8 cellular contexts compared by ENCODE assay signal in genomic region chr15:70299931-70300858, GRCh38.
DNase-seq lines count a peak whose midpoint lies in the region; ATAC-seq and TF ChIP-seq lines count a peak whose summit lies in the region.

No MANE protein-coding gene starts in this region.

- H3K4me2 ChIP-seq in hepatocyte, result no peak overlapping the region

- no peak overlapping the region for H3K4me3 ChIP-seq in hepatocyte
- no peak overlapping the region for H3K4me3 ChIP-seq in transverse colon

- 75% methylated on average over 13 of the region's 13 CpGs for WGBS in hepatocyte (ENCODE audit: low lambda C conversion rate, missing lambda C conversion rate)
- 64 to 81% methylated on average over 5 to 13 of the region's 13 CpGs for WGBS in transverse colon (ENCODE audit: low coverage in 1 of 2), 2 donors

- H3K4me1 ChIP-seq in hepatocyte (ENCODE audit: insufficient read depth), result peaks cover 2% of the 10 kb centered on the region
- no peaks in the 10 kb centered on the region for H3K4me1 ChIP-seq in transverse colon

- H3K27me3 ChIP-seq in hepatocyte (no peaks in the 10 kb centered on the region), transverse colon (no peaks in the 10 kb centered on the region)

- TF ChIP-seq POLR2A in GM18951 (IDR thresholded peaks at IDR 0.05; ENCODE audit: extremely low read depth, insufficient read depth, insufficient read length) (peak; percentile 39), transverse colon (IDR thresholded peaks at IDR 0.05) (no peak)

- H3K27ac ChIP-seq in hepatocyte (peak overlapping the region; percentile 47), transverse colon (peak overlapping the region in 2 of 4 donors; percentile 34 to 47)

- H3K36me3 ChIP-seq in hepatocyte (replicated peaks; ENCODE audit: insufficient read depth, low read depth) (no peaks in the 10 kb centered on the region), transverse colon (no peaks in the 10 kb centered on the region)

- H2AFZ ChIP-seq in hepatocyte, result no peak overlapping the region

- H3K9me3 ChIP-seq in hepatocyte (ENCODE audit: low read depth) (no peaks in the 10 kb centered on the region), transverse colon (no peaks in the 10 kb centered on the region)

- no peaks in the 10 kb centered on the region for H4K20me1 ChIP-seq in hepatocyte (ENCODE audit: insufficient read depth, poor library complexity, severe bottlenecking)

- ATAC-seq in HG03064 (IDR thresholded peaks at IDR 0.05; ENCODE audit: low read depth, unreplicated experiment), result peak; percentile 99
- peak; percentile 98 to 99 for ATAC-seq in activated CD4-positive, CD25-positive, alpha-beta regulatory T cell treated with anti-CD3 and anti-CD28 coated beads, Interleukin-2, amount 50 U/mL, for 24 hours

- in situ Hi-C loops in GM18951 (cut with MboI; ENCODE audit: low sequenced_read_pairs, unreplicated experiment), result no loop called here
- in situ Hi-C loops in transverse colon (cut with MboI; ENCODE audit: low pct_ligation_motif_present in 1 of 4, low pct_unique_long_range_greater_than_20kb in 1 of 4, low sequenced_read_pairs in 3 of 4), result no loop called here
- in situ Hi-C loops in ACHN (cut with HindIII; ENCODE audit: low pct_ligation_motif_present, low pct_unique_long_range_greater_than_20kb, low sequenced_read_pairs), result no loop called here

- no peak for TF ChIP-seq CTCF in hepatocyte (IDR thresholded peaks at IDR 0.05; ENCODE audit: poor library complexity)
- TF ChIP-seq CTCF in transverse colon (IDR thresholded peaks at IDR 0.05), result no peak

- no peak for TF ChIP-seq EP300 in transverse colon (IDR thresholded peaks at IDR 0.05; ENCODE audit: low read depth)

- H3K79me2 ChIP-seq in hepatocyte, result no peaks in the 10 kb centered on the region

- DNase-seq in hepatocyte (ENCODE audit: low spot score), result peak; percentile 39
- DNase-seq in transverse colon, result peak; percentile 64
- DNase-seq in ACHN, result no peak
- no peak for DNase-seq in HPDE6-E6E7 (ENCODE audit: extremely low spot score)
- no peak for DNase-seq in midbrain (lab: John Stamatoyannopoulos, UW)

- H3K9me2 ChIP-seq in hepatocyte (replicated peaks; ENCODE audit: insufficient read depth), result no peaks in the 10 kb centered on the region

- intact Hi-C loops in transverse colon (cut with DNase I; ENCODE audit: low total_unique reads), result no loop called here

Comparison
In these comparisons a context has a peak if more than half of its experiments do, and no peak if none do; other contexts are left out.
1. DNase-seq: peak in hepatocyte (single experiment) and transverse colon (single experiment); none in ACHN (single experiment), HPDE6-E6E7 (single experiment) and midbrain (single experiment).